Comparison of ENCODE assay signal across 2 cellular contexts in genomic region chr17:17761894-17762781, GRCh38.
A peak's percentile ranks its signal among the peaks of the same experiment; 100 is the strongest.
TF ChIP-seq lines count a peak whose summit lies in the region.

No MANE protein-coding gene starts in this region.

TF ChIP-seq in IMR-90, 13 proteins besides CTCF, POLR2A, EP300 and RAD21:
- TF ChIP-seq RFX5 (IDR thresholded peaks at IDR 0.05; ENCODE audit: low read depth, low read length) (no peak), USF2 (IDR thresholded peaks at IDR 0.05; ENCODE audit: low read depth, low read length) (no peak), RCOR1 (IDR thresholded peaks at IDR 0.05; ENCODE audit: insufficient replicate concordance, low read length) (no peak), SMC3 (IDR thresholded peaks at IDR 0.05; ENCODE audit: low read depth, low read length) (no peak), MXI1 (IDR thresholded peaks at IDR 0.05; ENCODE audit: borderline replicate concordance, low read depth, low read length) (no peak), MAZ (IDR thresholded peaks at IDR 0.05; ENCODE audit: borderline replicate concordance, low read depth, low read length) (no peak), CEBPB (IDR thresholded peaks at IDR 0.05; ENCODE audit: low read depth, low read length) (no peak), ELK1 (IDR thresholded peaks at IDR 0.05; ENCODE audit: borderline replicate concordance, low read depth, low read length) (no peak), FOS (IDR thresholded peaks at IDR 0.05; ENCODE audit: low read depth, low read length) (no peak), NFE2L2 (IDR thresholded peaks at IDR 0.05; ENCODE audit: low read depth, low read length) (no peak), CHD1 (IDR thresholded peaks at IDR 0.05; ENCODE audit: low read depth, low read length) (no peak), BHLHE40 (IDR thresholded peaks at IDR 0.05; ENCODE audit: low read depth, low read length) (no peak)

TF ChIP-seq in liver, 16 proteins besides CTCF, POLR2A, EP300 and RAD21:
- TF ChIP-seq HNF4A (conservative IDR thresholded peaks at IDR 0.05) (peak; percentile 72 to 75), REST (IDR thresholded peaks at IDR 0.05) (no peak), HNF4G (IDR thresholded peaks at IDR 0.05) (no peak), MAX (IDR thresholded peaks at IDR 0.05) (no peak), RXRA (IDR thresholded peaks at IDR 0.05) (peak in 1 of 2 donors; percentile 26), GABPA (IDR thresholded peaks at IDR 0.05 in 1 of 2, conservative IDR thresholded peaks at IDR 0.05 in 1 of 2) (no peak), FOXA2 (IDR thresholded peaks at IDR 0.05) (no peak), YY1 (IDR thresholded peaks at IDR 0.05) (no peak), ZBTB33 (IDR thresholded peaks at IDR 0.05) (no peak), ATF3 (IDR thresholded peaks at IDR 0.05) (no peak), NR2F2 (IDR thresholded peaks at IDR 0.05) (no peak), SP1 (IDR thresholded peaks at IDR 0.05) (peak; percentile 30), JUND (IDR thresholded peaks at IDR 0.05) (no peak), EGR1 (IDR thresholded peaks at IDR 0.05; ENCODE audit: low read depth in 2 of 2) (no peak), FOXA1 (IDR thresholded peaks at IDR 0.05) (no peak), TAF1 (conservative IDR thresholded peaks at IDR 0.05) (no peak)
TF ChIP-seq in liver: peak in this region for 3.
